ENCODE assay signal across 8 cellular contexts in the genomic region with DNA sequence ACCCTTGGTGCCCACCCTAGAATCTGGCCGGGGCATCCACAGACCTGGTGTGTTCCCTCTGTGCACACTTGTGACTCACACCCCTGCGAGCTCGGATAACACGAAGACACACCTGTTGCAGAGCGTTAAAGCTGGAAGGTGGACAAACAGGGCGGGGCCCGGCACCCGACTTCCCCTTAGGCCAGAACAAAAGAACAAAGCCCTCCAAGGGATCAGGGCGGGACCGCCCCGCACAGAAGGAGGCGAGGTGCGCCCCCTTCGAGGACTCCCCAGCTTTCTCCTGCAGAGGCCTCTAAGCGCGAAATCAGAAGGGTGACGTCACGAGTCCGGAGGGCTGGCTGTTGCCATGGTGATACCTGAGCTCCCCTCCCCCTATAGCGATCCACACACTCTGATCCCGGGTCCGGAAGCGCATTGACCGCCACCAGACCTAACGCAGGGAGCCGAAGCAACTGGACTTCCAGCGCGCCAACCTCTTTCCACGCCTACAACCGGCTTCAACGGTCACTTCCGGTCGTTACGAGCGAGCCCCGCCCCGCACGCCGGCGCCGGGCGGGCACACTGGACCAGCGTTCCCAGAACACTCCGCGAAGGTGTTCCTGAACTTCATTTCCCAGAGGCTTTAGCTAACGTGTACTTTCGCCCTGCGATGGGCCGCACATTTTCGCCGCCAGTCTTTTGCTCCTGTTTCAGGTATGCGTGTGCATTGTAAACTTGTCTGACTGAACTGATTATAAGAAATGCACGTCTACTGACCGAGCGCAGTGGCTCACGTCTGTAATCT. TPM values are rescaled to one million over a fixed set of nuclear protein-coding genes. Genes with fewer than 3 reads are reported as not detected.
DNase-seq lines count a peak whose midpoint lies in the region; ATAC-seq, FAIRE-seq and TF ChIP-seq lines count a peak whose summit lies in the region.

A gene (minus strand): TSS at position 489 of the 784 bp plus-strand sequence. CDS start 811 bp downstream, outside the sequence.

- no CpG with 5 or more reads among the region's 56 CpGs for WGBS in iPS DF 6.9 (ENCODE audit: insufficient coverage, insufficient read length)

- no peaks in the 10 kb centered on the region for H3K9me3 ChIP-seq in iPS DF 6.9 (ENCODE audit: control insufficient read depth, insufficient read depth, low read length)
- H3K9me3 ChIP-seq in gastrocnemius medialis: no peaks in the 10 kb centered on the region

- TF ChIP-seq POLR2A in gastrocnemius medialis (IDR thresholded peaks at IDR 0.05): peak; percentile 77

- ATAC-seq in GM18520 (IDR thresholded peaks at IDR 0.05; ENCODE audit: unreplicated experiment) (peak; percentile 76), HG03064 (IDR thresholded peaks at IDR 0.05; ENCODE audit: low read depth, unreplicated experiment) (peak; percentile 82), gastrocnemius medialis (peak; percentile 97 to 99)

- H3K4me3 ChIP-seq in brain microvascular endothelial cell (ENCODE audit: low read depth, low read length) (peak within 1 kb of the TSS; percentile 85), iPS DF 6.9 (ENCODE audit: low read length) (peak within 1 kb of the TSS; percentile 93), gastrocnemius medialis (peak within 1 kb of the TSS; percentile 62 to 98 (median 85))

- DNase-seq in A172 (ENCODE audit: low spot score): peak; percentile 96
- DNase-seq in NCI-H2107 treated with DMSO at 0.1 percent for 48 hours (lab: John Stamatoyannopoulos, UW; ENCODE audit: unreplicated experiment): peak; percentile 72
- peak; percentile 96 for DNase-seq in brain microvascular endothelial cell
- peak; percentile 96 for DNase-seq in iPS DF 6.9 (ENCODE audit: low read depth, low spot score)
- peak; percentile 88 to 93 for DNase-seq in gastrocnemius medialis

- FAIRE-seq in TTC549 (lab: Jason Lieb, UNC): peak; percentile 83

- H3K36me3 ChIP-seq in brain microvascular endothelial cell (replicated peaks): no peaks in the 10 kb centered on the region
- no peaks in the 10 kb centered on the region for H3K36me3 ChIP-seq in iPS DF 6.9 (ENCODE audit: control insufficient read depth, insufficient read depth, low read length)
- H3K36me3 ChIP-seq in gastrocnemius medialis: peaks cover 0 to 22% of the 10 kb centered on the region in 2 donors

- intact Hi-C loops in gastrocnemius medialis (cut with DNase I; ENCODE audit: low total_unique reads): loop anchor here (5.0 to 10.0 kb wide), 8 partner anchors 96 to 1509 kb away; a partner anchor contains a TSS

- TF ChIP-seq CTCF in brain microvascular endothelial cell (IDR thresholded peaks at IDR 0.05; ENCODE audit: low read depth, low read length, missing control alignments) (peak; percentile 28), gastrocnemius medialis (IDR thresholded peaks at IDR 0.05 in 4 of 5, conservative IDR thresholded peaks at IDR 0.05 in 1 of 5) (peak in 1 of 5 experiments; percentile 4)

- no peaks in the 10 kb centered on the region for H3K27me3 ChIP-seq in brain microvascular endothelial cell (replicated peaks)
- H3K27me3 ChIP-seq in iPS DF 6.9 (ENCODE audit: control insufficient read depth, insufficient read depth, low read length): no peaks in the 10 kb centered on the region
- no peaks in the 10 kb centered on the region for H3K27me3 ChIP-seq in gastrocnemius medialis

- H3K27ac ChIP-seq in brain microvascular endothelial cell (peak within 1 kb of the TSS; percentile 72), iPS DF 6.9 (ENCODE audit: low read length) (no peak within 1 kb of the TSS), gastrocnemius medialis (peak within 1 kb of the TSS; percentile 87 to 97 (median 95))

- in situ Hi-C loops in brain microvascular endothelial cell (cut with HindIII; ENCODE audit: low pct_ligation_motif_present, low sequenced_read_pairs) (no loop called here), gastrocnemius medialis (cut with MboI; ENCODE audit: low sequenced_read_pairs in 4 of 4) (loop anchor here in 2 of 4 donors (10.0 to 25.0 kb wide), 3 partner anchors 298 to 811 kb away; a partner anchor contains a TSS)

- H3K4me1 ChIP-seq in iPS DF 6.9 (ENCODE audit: control insufficient read depth, insufficient read depth, low read length) (no peaks in the 10 kb centered on the region), gastrocnemius medialis (peaks cover 13 to 20% of the 10 kb centered on the region in 2 donors)

RNA-seq across cellular contexts. Expression of the gene that starts here (rescaled TPM):
- 11.8 and 14.2 TPM in 2 replicates for total RNA-seq in A172 (2014; rRNA removed; shearing (Covaris generic))
- 1 to 10 TPM; 3.9 to 6.0 (median 4.4) TPM for total RNA-seq in gastrocnemius medialis
